8 cellular contexts compared by ENCODE assay signal in genomic region chr12:109999649-109999971, GRCh38. TPM values are rescaled to one million over a fixed set of nuclear protein-coding genes. Genes with fewer than 3 reads are reported as not detected.
DNase-seq lines count a peak whose midpoint lies in the region; ATAC-seq, FAIRE-seq and TF ChIP-seq lines count a peak whose summit lies in the region.

No MANE protein-coding gene starts in this region.

- dilution Hi-C loops in endothelial cell of umbilical vein (cut with MboI; ENCODE audit: extremely low pct_ligation_motif_present, low sequenced_read_pairs), result no loop called here

- TF ChIP-seq POLR2A in endothelial cell of umbilical vein (IDR thresholded peaks at IDR 0.05; ENCODE audit: low read depth, low read length), result no peak

- H3K4me1 Mint-ChIP-seq in CD4-positive, alpha-beta T cell (ENCODE audit: low read depth), result peaks cover 76% of the 10 kb centered on the region
- H3K4me1 Mint-ChIP-seq in osteocyte (ENCODE audit: unreplicated experiment), result peaks cover 36% of the 10 kb centered on the region

- no peaks in the 10 kb centered on the region for H3K9me3 ChIP-seq in CD4-positive, alpha-beta T cell (ENCODE audit: control insufficient read depth, low read length)
- H3K9me3 ChIP-seq in NT2/D1 (ENCODE audit: insufficient read depth, low read length) (no peaks in the 10 kb centered on the region), endothelial cell of umbilical vein (replicated peaks; ENCODE audit: control insufficient read depth, insufficient read depth, low read length) (no peaks in the 10 kb centered on the region)

- DNase-seq in CD4-positive, alpha-beta T cell, result no peak
- DNase-seq in NT2/D1 (ENCODE audit: low read depth, low spot score), result no peak
- DNase-seq in endothelial cell of umbilical vein (ENCODE audit: low read depth, low spot score), result no peak
- DNase-seq in osteocyte (ENCODE audit: extremely low spot score, unreplicated experiment), result no peak
- no peak for DNase-seq in NCI-H1105 treated with DMSO at 0.1 percent for 48 hours (lab: John Stamatoyannopoulos, UW)
- no peak for DNase-seq in NK-92 treated with Interleukin-12 subunit alpha and Interleukin-12 subunit beta, amount 100 ng/mL, for 24 hours (lab: John Stamatoyannopoulos, UW)
- DNase-seq in cerebellar nuclear complex (lab: John Stamatoyannopoulos, UW), result no peak

- CTCF ChIA-PET in CD4-positive, alpha-beta T cell (lab: Charles Lee), result interaction anchor here (0.6 to 1.3 kb wide), 3 partner anchors 25 to 469 kb away, joined by 3 read pairs; partner anchors contain the start of genes ARPC3 and FAM216A
- CTCF ChIA-PET in endothelial cell of umbilical vein (lab: Charles Lee), result interaction anchor here (1.0 to 1.3 kb wide), 2 partner anchors 25 to 432 kb away, joined by 4 to 5 read pairs; no protein-coding TSS in a partner anchor

- peaks cover 25% of the 10 kb centered on the region for H3K36me3 Mint-ChIP-seq in CD4-positive, alpha-beta T cell (ENCODE audit: low read depth)
- peaks cover 3% of the 10 kb centered on the region for H3K36me3 Mint-ChIP-seq in osteocyte (ENCODE audit: unreplicated experiment)

- no peak overlapping the region for H3K27ac ChIP-seq in CD4-positive, alpha-beta T cell (ENCODE audit: low read depth, low read length)
- no peak overlapping the region for H3K27ac ChIP-seq in endothelial cell of umbilical vein (ENCODE audit: insufficient read depth, low read depth, low read length)

- H3K27ac Mint-ChIP-seq in CD4-positive, alpha-beta T cell, result peak overlapping the region; percentile 90
- peak overlapping the region; percentile 86 for H3K27ac Mint-ChIP-seq in osteocyte (ENCODE audit: unreplicated experiment)

- H3K4me3 ChIP-seq in NT2/D1 (ENCODE audit: insufficient read length, low read depth), result peak overlapping the region; percentile 78
- peak overlapping the region; percentile 31 to 65 (median 64) for H3K4me3 ChIP-seq in endothelial cell of umbilical vein (replicated peaks in 1 of 3; ENCODE audit: insufficient read depth in 1 of 3, low read depth in 1 of 3, low read length in 3 of 3)

- peak overlapping the region; percentile 89 for H3K4me2 ChIP-seq in endothelial cell of umbilical vein (ENCODE audit: insufficient read depth, low read length)

- FAIRE-seq in endothelial cell of umbilical vein (lab: Jason Lieb, UNC), result no peak

- H3K36me3 ChIP-seq in NT2/D1 (ENCODE audit: insufficient read depth, insufficient read length, low read length) (peaks cover 7% of the 10 kb centered on the region), endothelial cell of umbilical vein (ENCODE audit: control insufficient read depth in 2 of 2, extremely low read depth in 1 of 2, insufficient read depth in 2 of 2, low read length in 2 of 2) (no peaks in the 10 kb centered on the region)

- intact Hi-C loops in CD4-positive, alpha-beta T cell (cut with DNase I, micrococcal nuclease), result loop anchor here in 1 of 2 experiments (2.0 to 10.0 kb wide), 8 partner anchors 49 to 743 kb away; partner anchors contain the start of genes ANAPC7, C12orf76, FAM222A and GLTP
- intact Hi-C loops in endothelial cell of umbilical vein (cut with micrococcal nuclease), result loop anchor here (1.0 to 5.0 kb wide), 3 partner anchors 25 to 52 kb away; no protein-coding TSS in a partner anchor

- no peaks in the 10 kb centered on the region for H3K27me3 ChIP-seq in CD4-positive, alpha-beta T cell (ENCODE audit: control insufficient read depth, insufficient read depth, low read length)
- H3K27me3 ChIP-seq in NT2/D1 (ENCODE audit: insufficient read depth, insufficient read length) (peaks cover 20% of the 10 kb centered on the region), endothelial cell of umbilical vein (ENCODE audit: control insufficient read depth in 2 of 2, insufficient read depth in 2 of 2, low read length in 2 of 2) (no peaks in the 10 kb centered on the region)

- H2AFZ ChIP-seq in endothelial cell of umbilical vein (ENCODE audit: low read depth, low read length), result peak overlapping the region; percentile 99

- BruUV-seq in endothelial cell of umbilical vein (replicated peaks; lab: Mats Ljungman, UMichigan), result no TSS peak

- no peak for TF ChIP-seq CTCF in CD4-positive, alpha-beta T cell (IDR thresholded peaks at IDR 0.05)
- TF ChIP-seq CTCF in endothelial cell of umbilical vein (IDR thresholded peaks at IDR 0.05; ENCODE audit: extremely low read depth in 1 of 2, insufficient read depth in 1 of 2, low read depth in 1 of 2, low read length in 2 of 2) (no peak), osteocyte (IDR thresholded peaks at IDR 0.05) (no peak)

- no peaks in the 10 kb centered on the region for H3K9me1 ChIP-seq in endothelial cell of umbilical vein (replicated peaks; ENCODE audit: control insufficient read depth, extremely low read depth, insufficient read depth, low read length)

- POLR2A ChIA-PET in CD4-positive, alpha-beta T cell (lab: Charles Lee), result interaction anchor here (0.6 to 2.2 kb wide), 9 partner anchors 12 to 1437 kb away, joined by 3 to 13 read pairs (median 4); partner anchors contain the start of genes ATP2A2, ISCU and TCHP
- POLR2A ChIA-PET in endothelial cell of umbilical vein (lab: Charles Lee), result no interaction called here

- H4K20me1 ChIP-seq in endothelial cell of umbilical vein (replicated peaks; ENCODE audit: control insufficient read depth, extremely low read depth, insufficient read depth, low read length), result no peaks in the 10 kb centered on the region

- H3K79me2 ChIP-seq in endothelial cell of umbilical vein (ENCODE audit: control insufficient read depth, insufficient read depth, low read length), result peaks cover 15% of the 10 kb centered on the region

- H3K9me3 Mint-ChIP-seq in CD4-positive, alpha-beta T cell, result no peaks in the 10 kb centered on the region
- no peaks in the 10 kb centered on the region for H3K9me3 Mint-ChIP-seq in osteocyte (ENCODE audit: unreplicated experiment)

- H3K27me3 Mint-ChIP-seq in CD4-positive, alpha-beta T cell, result no peaks in the 10 kb centered on the region
- H3K27me3 Mint-ChIP-seq in osteocyte (ENCODE audit: unreplicated experiment), result no peaks in the 10 kb centered on the region

- no peaks in the 10 kb centered on the region for H3K4me1 ChIP-seq in NT2/D1 (ENCODE audit: insufficient read depth, insufficient read length)
- H3K4me1 ChIP-seq in endothelial cell of umbilical vein (ENCODE audit: control insufficient read depth, extremely low read depth, insufficient read depth, low read length), result peaks cover 22% of the 10 kb centered on the region

- no peak for ATAC-seq in CD4-positive, alpha-beta T cell (ENCODE audit: poor library complexity)
- no peak for ATAC-seq in HG03457 (IDR thresholded peaks at IDR 0.05; ENCODE audit: unreplicated experiment)

- peak overlapping the region; percentile 98 for H3K9ac ChIP-seq in NT2/D1 (ENCODE audit: insufficient read length, low read depth)
- H3K9ac ChIP-seq in endothelial cell of umbilical vein (replicated peaks; ENCODE audit: extremely low read depth, insufficient read depth, low read length), result peak overlapping the region; percentile 98

- peak overlapping the region; percentile 100 for H3K4me3 Mint-ChIP-seq in CD4-positive, alpha-beta T cell
- peak overlapping the region; percentile 95 for H3K4me3 Mint-ChIP-seq in osteocyte (ENCODE audit: unreplicated experiment)

TF ChIP-seq in endothelial cell of umbilical vein, 7 proteins besides CTCF, POLR2A, EP300 and RAD21 (continues in another document):
- no peak for TF ChIP-seq JUN (IDR thresholded peaks at IDR 0.05; ENCODE audit: borderline replicate concordance, insufficient read depth, insufficient read length, low read depth)
- TF ChIP-seq FOS (IDR thresholded peaks at IDR 0.05; ENCODE audit: borderline replicate concordance, insufficient read depth, low read length), result no peak
- no peak for TF ChIP-seq GATA2 (IDR thresholded peaks at IDR 0.05; ENCODE audit: insufficient read depth, insufficient read length, low read depth, low read length)
- no peak for TF ChIP-seq MYC (IDR thresholded peaks at IDR 0.05; ENCODE audit: low read depth, low read length)
- TF ChIP-seq POLR2AphosphoS5 (IDR thresholded peaks at IDR 0.05; ENCODE audit: insufficient read depth, low read depth, low read length), result no peak

RNA-seq across cellular contexts. Expression of gene ANKRD13A, which starts 0.4 kb away (rescaled TPM):
- 10 to 100 TPM; 51.6 to 52.3 TPM for total RNA-seq in CD4-positive, alpha-beta T cell
- total RNA-seq in endothelial cell of umbilical vein (36.2 and 37.0 TPM in 2 replicates), osteocyte (42.3 and 43.5 TPM in 2 replicates)
- polyA plus RNA-seq in endothelial cell of umbilical vein, result 43.9 and 49.8 TPM in 2 replicates
- polyA plus RNA-seq in endothelial cell of umbilical vein (2011; cell fraction: cytosol; rRNA removed), result 29.6 and 34.0 TPM in 2 replicates
- polyA plus RNA-seq in endothelial cell of umbilical vein (2011; cell fraction: nucleus; rRNA removed), result 60.8 and 83.6 TPM in 2 replicates
- 24.3 and 28.2 TPM in 2 replicates for polyA plus RNA-seq in endothelial cell of umbilical vein (2012)
- 54.7 and 55.6 TPM in 2 replicates for polyA minus RNA-seq in endothelial cell of umbilical vein
- 16.3 TPM for polyA minus RNA-seq in endothelial cell of umbilical vein (2011; cell fraction: cytosol; rRNA and poly(A)+ RNA removed)
- 18.2 and 25.9 TPM in 2 replicates for polyA minus RNA-seq in endothelial cell of umbilical vein (2011; cell fraction: nucleus; rRNA and poly(A)+ RNA removed)

RNA-seq across cellular contexts. Expression of gene GIT2, which starts 3.4 kb away (rescaled TPM):
- total RNA-seq in CD4-positive, alpha-beta T cell, result 10 to 100 TPM; 68.6 to 70.7 TPM
- total RNA-seq in endothelial cell of umbilical vein (67.7 and 77.2 TPM in 2 replicates), osteocyte (49.6 and 52.6 TPM in 2 replicates)
- polyA plus RNA-seq in endothelial cell of umbilical vein, result 32.5 and 37.3 TPM in 2 replicates
- 34.1 and 34.6 TPM in 2 replicates for polyA plus RNA-seq in endothelial cell of umbilical vein (2011; cell fraction: cytosol; rRNA removed)
- 122 and 128 TPM in 2 replicates for polyA plus RNA-seq in endothelial cell of umbilical vein (2011; cell fraction: nucleus; rRNA removed)
- polyA plus RNA-seq in endothelial cell of umbilical vein (2012), result 37.4 and 38.7 TPM in 2 replicates
- polyA minus RNA-seq in endothelial cell of umbilical vein, result 83.4 and 88.7 TPM in 2 replicates
- polyA minus RNA-seq in endothelial cell of umbilical vein (2011; cell fraction: cytosol; rRNA and poly(A)+ RNA removed), result 10.2 TPM
- polyA minus RNA-seq in endothelial cell of umbilical vein (2011; cell fraction: nucleus; rRNA and poly(A)+ RNA removed), result 94.9 and 130 TPM in 2 replicates

RNA-seq across cellular contexts. Expression of gene C12orf76, which starts 48.7 kb away (rescaled TPM):
- total RNA-seq in CD4-positive, alpha-beta T cell, result 10 to 100 TPM in 1 of 2 experiments, 1 to 10 TPM in 1; 9.8 to 12.6 TPM
- total RNA-seq in endothelial cell of umbilical vein (11.9 and 13.4 TPM in 2 replicates), osteocyte (13.7 and 14.5 TPM in 2 replicates)
- 12.9 and 17.1 TPM in 2 replicates for polyA plus RNA-seq in endothelial cell of umbilical vein
- 13.2 and 13.9 TPM in 2 replicates for polyA plus RNA-seq in endothelial cell of umbilical vein (2011; cell fraction: cytosol; rRNA removed)
- 8.2 and 9.5 TPM in 2 replicates for polyA plus RNA-seq in endothelial cell of umbilical vein (2011; cell fraction: nucleus; rRNA removed)
- 10.6 and 15.2 TPM in 2 replicates for polyA plus RNA-seq in endothelial cell of umbilical vein (2012)
- 10.7 and 11.4 TPM in 2 replicates for polyA minus RNA-seq in endothelial cell of umbilical vein
- polyA minus RNA-seq in endothelial cell of umbilical vein (2011; cell fraction: cytosol; rRNA and poly(A)+ RNA removed), result 10.7 TPM
- 3.2 and 4.2 TPM in 2 replicates for polyA minus RNA-seq in endothelial cell of umbilical vein (2011; cell fraction: nucleus; rRNA and poly(A)+ RNA removed)
